Comparison of ENCODE assay signal across 31 cellular contexts in genomic region chr17:21545051-21545450, GRCh38.
"Had no signal": no experiment of that assay in that cellular context is flagged by ENCODE, and none has a peak within 500 bp of the region (broad histone marks: within the 10 kb centered on the region; RNA-seq: fewer than 3 reads in every experiment).

No MANE protein-coding gene starts in this region.

- H3K9me3 ChIP-seq: adrenal gland, body of pancreas, esophagus muscularis mucosa, gastroesophageal sphincter, heart right ventricle had no signal

- DNase-seq: activated CD4-positive, alpha-beta memory T cell treated with anti-CD3 and anti-CD28 coated beads for 36 hours; activated CD4-positive, alpha-beta T cell treated with anti-CD3 and anti-CD28 coated beads for 36 hours; activated CD4-positive, alpha-beta T cell treated with anti-CD3 and anti-CD28 coated beads, Interleukin-2, amount 10 ng/mL, durations not matched to agents 24 days and 14 days; activated CD4-positive, CD25-positive, alpha-beta regulatory T cell; activated CD4-positive, CD25-positive, alpha-beta regulatory T cell treated with anti-CD3 and anti-CD28 coated beads, Interleukin-2, amount 50 U/mL, for 72 hours; activated CD8-positive, alpha-beta memory T cell treated with anti-CD3 and anti-CD28 coated beads, Interleukin-2, amount 10 ng/mL, durations not matched to agents 7 days and 5 days; activated CD8-positive, alpha-beta memory T cell treated with anti-CD3 and anti-CD28 coated beads, Interleukin-2, amount 50 U/mL, for 4 hours; activated CD8-positive, alpha-beta T cell treated with anti-CD3 and anti-CD28 coated beads, Interleukin-2, amount 10 ng/mL, durations not matched to agents 7 days and 5 days; activated effector memory CD4-positive, alpha-beta T cell treated with anti-CD3 and anti-CD28 coated beads, Interleukin-2, amount 50 U/mL, for 16 hours; activated naive CD4-positive, alpha-beta T cell treated with anti-CD3 and anti-CD28 coated beads for 36 hours; activated naive CD8-positive, alpha-beta T cell treated with anti-CD3 and anti-CD28 coated beads for 36 hours; activated naive CD8-positive, alpha-beta T cell treated with anti-CD3 and anti-CD28 coated beads, Interleukin-2, amount 50 U/mL, for 24 hours; activated T-cell treated with anti-CD3 and anti-CD28 coated beads, Interleukin-2, amount 50 U/mL, for 1 hour; activated T-cell treated with anti-CD3 and anti-CD28 coated beads, Interleukin-2, amount 50 U/mL, for 48 hours; adrenal gland; amygdala; aorta; body of pancreas; caudate nucleus; cortex of kidney; dermis blood vessel endothelial cell; effector CD4-positive, alpha-beta T cell; effector memory CD8-positive, alpha-beta T cell; erythroblast; foreskin keratinocyte; heart right ventricle; T1000 had no signal

- H3K27ac ChIP-seq: adrenal gland, body of pancreas, esophagus muscularis mucosa, foreskin keratinocyte, gastroesophageal sphincter, heart right ventricle, hepatocyte had no signal

- H3K36me3 ChIP-seq: adrenal gland had no signal

- FAIRE-seq: colon had no signal

- H3K27me3 ChIP-seq: adrenal gland, body of pancreas, esophagus muscularis mucosa, foreskin keratinocyte, gastroesophageal sphincter, heart right ventricle, hepatocyte had no signal

- ATAC-seq: activated CD4-positive, alpha-beta T cell treated with anti-CD3 and anti-CD28 coated beads for 36 hours; activated CD8-positive, alpha-beta memory T cell treated with anti-CD3 and anti-CD28 coated beads, Interleukin-2, amount 10 ng/mL, durations not matched to agents 7 days and 5 days; activated CD8-positive, alpha-beta T cell treated with anti-CD3 and anti-CD28 coated beads, Interleukin-2, amount 10 ng/mL, durations not matched to agents 7 days and 5 days; activated naive CD8-positive, alpha-beta T cell treated with anti-CD3 and anti-CD28 coated beads, Interleukin-2, amount 50 U/mL, for 24 hours; body of pancreas; effector memory CD8-positive, alpha-beta T cell; foreskin keratinocyte; gastroesophageal sphincter; heart right ventricle had no signal

- H3K4me3 ChIP-seq: adrenal gland, body of pancreas, esophagus muscularis mucosa, gastroesophageal sphincter, heart right ventricle, hepatocyte had no signal
